In the genomic region with DNA sequence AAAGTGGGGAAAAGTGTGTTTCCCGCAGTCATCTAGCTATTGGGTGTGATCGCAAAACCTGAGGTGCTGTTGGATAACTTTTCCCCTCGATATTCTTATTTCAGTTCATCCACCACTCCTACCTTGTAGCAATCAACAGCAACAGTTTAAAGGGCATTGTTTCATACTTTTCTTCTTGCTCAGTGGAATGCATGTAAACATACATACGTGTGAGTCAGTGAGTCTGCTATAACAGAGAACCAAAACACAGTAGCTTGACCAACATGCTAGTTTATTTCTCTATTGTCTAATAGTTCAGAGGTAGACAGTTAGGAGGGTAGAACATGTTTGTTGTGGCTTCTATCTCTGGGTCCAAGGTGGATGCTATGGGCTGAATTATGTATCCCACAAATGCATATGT, we compare ENCODE assay signal across 1 cellular context.
TF ChIP-seq lines count a peak whose summit lies in the region.

No MANE protein-coding gene starts in this region.

TF ChIP-seq in HepG2, 621 proteins besides CTCF, POLR2A, EP300 and RAD21 (continued from another document):
- no peak for TF ChIP-seq ZBED4 (CRISPR knock-in tag; IDR thresholded peaks at IDR 0.05; ENCODE audit: borderline replicate concordance)
TF ChIP-seq in HepG2: peak in this region for 4.
